ENCODE assay signal across 8 cellular contexts in genomic region chr15:83010709-83011270, GRCh38. TPM values are rescaled to one million over a fixed set of nuclear protein-coding genes. Genes with fewer than 3 reads are reported as not detected.
DNase-seq lines count a peak whose midpoint lies in the region; ATAC-seq and TF ChIP-seq lines count a peak whose summit lies in the region.

No MANE protein-coding gene starts in this region.

- TF ChIP-seq CTCF in RWPE2 (IDR thresholded peaks at IDR 0.05; ENCODE audit: poor library complexity, severe bottlenecking) (peak; percentile 87), gastroesophageal sphincter (IDR thresholded peaks at IDR 0.05) (peak; percentile 30 to 74 (median 72)), neutrophil (IDR thresholded peaks at IDR 0.05) (peak; percentile 70)

- peaks cover 8% of the 10 kb centered on the region for H3K36me3 Mint-ChIP-seq in IgD-negative memory B cell

- peaks cover 42% of the 10 kb centered on the region for H3K36me3 ChIP-seq in RWPE2 (ENCODE audit: low read depth)
- H3K36me3 ChIP-seq in gastroesophageal sphincter = peaks cover 0 to 43% of the 10 kb centered on the region in 2 donors
- peaks cover 35% of the 10 kb centered on the region for H3K36me3 ChIP-seq in neutrophil

- H3K4me3 ChIP-seq in RWPE2 (ENCODE audit: severe bottlenecking) (peak overlapping the region; percentile 85), gastroesophageal sphincter (peak overlapping the region; percentile 82 to 94), neutrophil (ENCODE audit: low read depth in 1 of 2, low read length in 1 of 2) (peak overlapping the region; percentile 76 to 82)

- WGBS in gastroesophageal sphincter (ENCODE audit: low coverage in 1 of 2), 2 donors = 8 to 9% methylated on average over 6 to 11 of the region's 15 CpGs

- peak overlapping the region; percentile 90 to 96 (median 94) for H3K4me3 Mint-ChIP-seq in IgD-negative memory B cell

- H3K4me1 Mint-ChIP-seq in IgD-negative memory B cell = peaks cover 17 to 41% (median 39%) of the 10 kb centered on the region in 3 donors

- TF ChIP-seq POLR2A in gastroesophageal sphincter (IDR thresholded peaks at IDR 0.05) = no peak

- H3K27me3 ChIP-seq in RWPE2 (ENCODE audit: insufficient read depth, poor library complexity, severe bottlenecking) (no peaks in the 10 kb centered on the region), gastroesophageal sphincter (no peaks in the 10 kb centered on the region), neutrophil (no peaks in the 10 kb centered on the region)

- H3K4me1 ChIP-seq in RWPE2 (ENCODE audit: insufficient read depth, poor library complexity, severe bottlenecking) (peaks cover 14% of the 10 kb centered on the region), gastroesophageal sphincter (peaks cover 5 to 35% (median 15%) of the 10 kb centered on the region in 3 donors), neutrophil (ENCODE audit: control insufficient read depth in 1 of 2, insufficient read depth in 1 of 2, low read depth in 1 of 2, low read length in 1 of 2) (peaks cover 28 to 32% of the 10 kb centered on the region in 2 experiments)

- peak overlapping the region; percentile 71 to 94 (median 85) for H3K27ac Mint-ChIP-seq in IgD-negative memory B cell

- peak; percentile 62 for ATAC-seq in GM21576 (IDR thresholded peaks at IDR 0.05; ENCODE audit: unreplicated experiment)
- peak; percentile 18 for ATAC-seq in RWPE2 (ENCODE audit: low read depth)
- peak; percentile 74 for ATAC-seq in gastroesophageal sphincter

- H3K9me3 Mint-ChIP-seq in IgD-negative memory B cell = no peaks in the 10 kb centered on the region

- DNase-seq in DMS79 (lab: John Stamatoyannopoulos, UW) = peak; percentile 14
- DNase-seq in RWPE2 (ENCODE audit: low spot score) = no peak
- DNase-seq in activated gamma-delta T cell treated with anti-CD3 and anti-CD28 coated beads, Interleukin-2, amount 50 U/mL, for 16 hours (ENCODE audit: low read depth) = peak; percentile 51
- DNase-seq in substantia nigra (lab: John Stamatoyannopoulos, UW) = peak in 43 of 49 donors; percentile 4 to 72 (median 54)

- H3K27ac ChIP-seq in RWPE2 (ENCODE audit: poor library complexity, severe bottlenecking) (peak overlapping the region; percentile 56), gastroesophageal sphincter (peak overlapping the region; percentile 23 to 89 (median 87)), neutrophil (peak overlapping the region; percentile 75), substantia nigra (ENCODE audit: low read depth, low read length, poor library complexity, severe bottlenecking) (peak overlapping the region; percentile 80)

- H3K27me3 Mint-ChIP-seq in IgD-negative memory B cell = no peaks in the 10 kb centered on the region

- no peak for TF ChIP-seq EP300 in gastroesophageal sphincter (IDR thresholded peaks at IDR 0.05)

- H3K9me3 ChIP-seq in RWPE2 (ENCODE audit: severe bottlenecking) (no peaks in the 10 kb centered on the region), gastroesophageal sphincter (no peaks in the 10 kb centered on the region), neutrophil (no peaks in the 10 kb centered on the region)

RNA-seq across cellular contexts. Expression of gene C15orf40, which starts 0.6 kb away (rescaled TPM):
- polyA plus RNA-seq in IgD-negative memory B cell = 54.5 TPM
- 10 to 100 TPM in 2 of 4 donors, 1 to 10 TPM in 2; 6.9 to 20.5 (median 9.4) TPM for total RNA-seq in gastroesophageal sphincter

RNA-seq across cellular contexts. Expression of gene RAMAC, which starts 24.8 kb away (rescaled TPM):
- 38.2 TPM for polyA plus RNA-seq in IgD-negative memory B cell
- total RNA-seq in gastroesophageal sphincter = 10 to 100 TPM; 15.9 to 29.1 (median 19.7) TPM

RNA-seq across cellular contexts. Expression of gene BTBD1, which starts 56.3 kb away (rescaled TPM):
- 49.7 TPM for polyA plus RNA-seq in IgD-negative memory B cell
- total RNA-seq in gastroesophageal sphincter = 10 to 100 TPM; 48.6 to 69.6 (median 60.5) TPM

RNA-seq across cellular contexts. Expression of gene HOMER2, which starts 58.3 kb away (rescaled TPM):
- 2.7 TPM for polyA plus RNA-seq in IgD-negative memory B cell
- 10 to 100 TPM; 12.0 to 26.8 (median 17.7) TPM for total RNA-seq in gastroesophageal sphincter

Comparison
In these comparisons a context has a peak if more than half of its experiments do, and no peak if none do; other contexts are left out.
1. ATAC-seq: peak in every context shown above with its lines; median percentile 74 in gastroesophageal sphincter; 62 in GM21576; 18 in RWPE2.